Comparison of ENCODE assay signal across 8 cellular contexts in the genomic region with DNA sequence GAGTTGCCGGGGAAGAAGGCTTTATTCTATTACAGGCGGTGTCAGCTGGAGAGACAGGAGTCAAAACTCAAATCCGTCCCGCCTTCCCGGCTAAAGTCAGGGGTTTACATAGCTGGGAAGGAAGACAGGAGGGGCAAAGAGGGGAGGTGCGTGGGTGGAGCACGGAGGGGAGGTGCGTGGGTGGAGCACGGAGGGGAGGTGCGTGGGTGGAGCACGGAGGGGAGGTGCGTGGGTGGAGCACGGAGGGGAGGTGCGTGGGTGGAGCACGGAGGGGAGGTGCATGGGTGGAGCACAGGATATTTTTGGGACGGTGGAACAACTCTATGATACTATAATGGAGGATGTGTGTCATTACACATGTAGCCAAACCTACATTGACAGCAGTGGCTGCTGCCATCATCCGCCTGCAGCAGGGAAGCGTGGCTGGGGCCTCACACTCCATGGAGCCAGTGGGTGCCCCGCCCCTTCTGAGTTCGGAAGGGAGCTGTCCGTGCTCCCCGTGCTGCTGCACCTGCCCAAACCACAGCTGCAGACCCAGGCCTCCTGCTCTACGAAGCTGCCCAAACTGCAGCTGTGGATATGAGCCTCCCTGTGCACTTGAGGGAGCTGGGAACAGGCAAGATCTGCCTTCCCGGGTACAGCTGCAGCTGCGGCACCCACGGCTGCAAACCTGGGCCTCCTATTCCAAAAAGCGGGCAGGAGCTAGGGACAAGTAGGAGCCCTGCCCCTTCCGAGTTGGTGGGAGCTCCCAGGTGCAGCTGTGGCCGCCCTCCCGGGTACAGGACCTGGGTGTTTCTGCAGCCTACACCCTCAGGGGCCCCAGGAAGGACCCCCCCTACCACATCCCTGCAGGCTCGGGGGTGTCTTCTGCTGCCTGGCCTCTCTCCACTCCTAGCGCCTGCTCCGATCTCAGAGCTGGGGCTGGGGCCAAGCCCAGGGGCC.
DNase-seq lines count a peak whose midpoint lies in the region; ATAC-seq and TF ChIP-seq lines count a peak whose summit lies in the region.

No MANE protein-coding gene starts in this region.

- DNase-seq in CD8-positive, alpha-beta T cell = peak in 2 of 7 experiments; percentile 37 to 44
- DNase-seq in SK-MEL-5 (ENCODE audit: low read depth, low spot score) (peak; percentile 22), hepatocyte (ENCODE audit: low spot score) (no peak), HFFc6 (no peak), MV-4-11 (lab: John Stamatoyannopoulos, UW) (no peak), testis (no peak), left ventricle myocardium inferior (no peak)

- no peaks in the 10 kb centered on the region for H3K27me3 ChIP-seq in CD8-positive, alpha-beta T cell (ENCODE audit: insufficient read depth, low read length)
- no peaks in the 10 kb centered on the region for H3K27me3 ChIP-seq in hepatocyte
- H3K27me3 ChIP-seq in testis = no peaks in the 10 kb centered on the region
- H3K27me3 ChIP-seq in left ventricle myocardium inferior (ENCODE audit: low read depth) = no peaks in the 10 kb centered on the region

- WGBS in hepatocyte (ENCODE audit: low lambda C conversion rate, missing lambda C conversion rate) = 67% methylated on average over 26 of the region's 33 CpGs
- WGBS in testis, 2 donors = 50 to 59% methylated on average over 17 to 33 of the region's 33 CpGs

- H2AFZ ChIP-seq in hepatocyte = no peak overlapping the region

- in situ Hi-C loops in SK-MEL-5 (cut with HindIII; ENCODE audit: low pct_unique_long_range_greater_than_20kb, low sequenced_read_pairs) = no loop called here

- H3K9me3 Mint-ChIP-seq in CD8-positive, alpha-beta T cell = no peaks in the 10 kb centered on the region
- peaks cover 16% of the 10 kb centered on the region; the same call in 1 of the 2 replicates for H3K9me3 Mint-ChIP-seq in HFFc6

- H3K27me3 Mint-ChIP-seq in CD8-positive, alpha-beta T cell (ENCODE audit: low read depth) = no peaks in the 10 kb centered on the region
- H3K27me3 Mint-ChIP-seq in HFFc6 (ENCODE audit: insufficient read depth) = peaks cover 2% of the 10 kb centered on the region; the same call in 1 of the 2 replicates

- intact Hi-C loops in CD8-positive, alpha-beta T cell (cut with DNase I, micrococcal nuclease) = loop anchor here (2.0 to 10.0 kb wide), 5 partner anchors 121 to 578 kb away; partner anchors contain the start of gene DYNC2I1 (in 1 of the 2)
- intact Hi-C loops in testis (cut with DNase I; ENCODE audit: low total_unique reads) (no loop called here), left ventricle myocardium inferior (cut with micrococcal nuclease) (loop anchor here (5.0 kb wide), 1 partner anchor 278 kb away; no protein-coding TSS in a partner anchor)

- H3K4me1 Mint-ChIP-seq in CD8-positive, alpha-beta T cell (ENCODE audit: low read depth) = peaks cover 20% of the 10 kb centered on the region
- peaks cover 16% of the 10 kb centered on the region for H3K4me1 Mint-ChIP-seq in HFFc6 (ENCODE audit: low read depth)

- no peaks in the 10 kb centered on the region for H4K20me1 ChIP-seq in hepatocyte (ENCODE audit: insufficient read depth, poor library complexity, severe bottlenecking)

- no peak overlapping the region for H3K27ac ChIP-seq in CD8-positive, alpha-beta T cell (ENCODE audit: low read depth, low read length)
- H3K27ac ChIP-seq in hepatocyte (no peak overlapping the region), testis (no peak overlapping the region), left ventricle myocardium inferior (replicated peaks) (no peak overlapping the region)

- no peaks in the 10 kb centered on the region for H3K36me3 Mint-ChIP-seq in CD8-positive, alpha-beta T cell
- no peaks in the 10 kb centered on the region for H3K36me3 Mint-ChIP-seq in HFFc6 (ENCODE audit: low read depth)

- no peaks in the 10 kb centered on the region for H3K9me3 ChIP-seq in CD8-positive, alpha-beta T cell (ENCODE audit: low read length)
- H3K9me3 ChIP-seq in hepatocyte (ENCODE audit: low read depth) = no peaks in the 10 kb centered on the region
- no peaks in the 10 kb centered on the region for H3K9me3 ChIP-seq in testis
- H3K9me3 ChIP-seq in left ventricle myocardium inferior (replicated peaks) = peaks cover 12% of the 10 kb centered on the region

- H3K4me3 Mint-ChIP-seq in CD8-positive, alpha-beta T cell = peak overlapping the region; percentile 84
- no peak overlapping the region for H3K4me3 Mint-ChIP-seq in HFFc6

- peak overlapping the region; percentile 42 for H3K4me3 ChIP-seq in CD8-positive, alpha-beta T cell (ENCODE audit: low read depth, low read length)
- H3K4me3 ChIP-seq in hepatocyte (no peak overlapping the region), testis (no peak overlapping the region), left ventricle myocardium inferior (no peak overlapping the region)

- POLR2A ChIA-PET in CD8-positive, alpha-beta T cell (lab: Charles Lee) = interaction anchor here (0.8 to 1.2 kb wide), 3 partner anchors 147 to 280 kb away, joined by 3 read pairs; partner anchors contain the start of genes ESYT2 and NCAPG2

- H3K27ac Mint-ChIP-seq in CD8-positive, alpha-beta T cell = no peak overlapping the region
- H3K27ac Mint-ChIP-seq in HFFc6 = no peak overlapping the region

- no peaks in the 10 kb centered on the region for H3K79me2 ChIP-seq in hepatocyte

- no peaks in the 10 kb centered on the region for H3K9me2 ChIP-seq in hepatocyte (replicated peaks; ENCODE audit: insufficient read depth)

- no peak for ATAC-seq in CD8-positive, alpha-beta T cell
- peak; percentile 27 for ATAC-seq in HG02938 (IDR thresholded peaks at IDR 0.05; ENCODE audit: unreplicated experiment)

- H3K4me2 ChIP-seq in hepatocyte = peak overlapping the region; percentile 79

- TF ChIP-seq CTCF in CD8-positive, alpha-beta T cell (IDR thresholded peaks at IDR 0.05) = no peak
- no peak for TF ChIP-seq CTCF in hepatocyte (IDR thresholded peaks at IDR 0.05; ENCODE audit: poor library complexity)
- TF ChIP-seq CTCF in HFFc6 (IDR thresholded peaks at IDR 0.05) = no peak
- TF ChIP-seq CTCF in testis (IDR thresholded peaks at IDR 0.05) = no peak
- no peak for TF ChIP-seq CTCF in left ventricle myocardium inferior (IDR thresholded peaks at IDR 0.05; ENCODE audit: borderline replicate concordance)

- H3K36me3 ChIP-seq in CD8-positive, alpha-beta T cell (ENCODE audit: insufficient read depth, low read length) = no peaks in the 10 kb centered on the region
- H3K36me3 ChIP-seq in hepatocyte (replicated peaks; ENCODE audit: insufficient read depth, low read depth) (no peaks in the 10 kb centered on the region), testis (ENCODE audit: low read depth, missing control alignments) (no peaks in the 10 kb centered on the region), left ventricle myocardium inferior (no peaks in the 10 kb centered on the region)

- peaks cover 11% of the 10 kb centered on the region for H3K4me1 ChIP-seq in CD8-positive, alpha-beta T cell (ENCODE audit: insufficient read depth, low read length)
- H3K4me1 ChIP-seq in hepatocyte (ENCODE audit: insufficient read depth) (peaks cover 6% of the 10 kb centered on the region), testis (peaks cover 8% of the 10 kb centered on the region), left ventricle myocardium inferior (peaks cover 15% of the 10 kb centered on the region)

- CTCF ChIA-PET in CD8-positive, alpha-beta T cell (lab: Charles Lee) = interaction anchor here (0.6 to 5.1 kb wide), 23 partner anchors 10 to 581 kb away, joined by 3 to 75 read pairs (median 6); partner anchors contain the start of genes ESYT2 and NCAPG2

- no peak for TF ChIP-seq POLR2A in testis (IDR thresholded peaks at IDR 0.05)
